Comparison of ENCODE assay signal across 8 cellular contexts in genomic region chr19:4539697-4540581, GRCh38. TPM values are rescaled to one million over a fixed set of nuclear protein-coding genes. Genes with fewer than 3 reads are reported as not detected.
A peak's percentile ranks its signal among the peaks of the same experiment; 100 is the strongest.
DNase-seq lines count a peak whose midpoint lies in the region; ATAC-seq, FAIRE-seq and TF ChIP-seq lines count a peak whose summit lies in the region.

Gene LRG1, minus strand, starts transcription at chr19:4540036. Its CDS starts 23 bp downstream, at chr19:4540013.

- POLR2A ChIA-PET in K562 (lab: Yijun Ruan, JAX), result interaction anchor here (0.6 to 1.0 kb wide), 6 partner anchors 8 to 317 kb away, joined by 3 to 4 read pairs (median 3); partner anchors contain the start of genes CHAF1A and PLIN4

- no peak for TF ChIP-seq RAD21 in K562 (CRISPR knock-in tag; conservative IDR thresholded peaks at IDR 0.05 in 1 of 2, IDR thresholded peaks at IDR 0.05 in 1 of 2)

- no peak for TF ChIP-seq CTCF in DOHH2 (IDR thresholded peaks at IDR 0.05; ENCODE audit: low read depth, low read length, poor library complexity, severe bottlenecking)
- no peak for TF ChIP-seq CTCF in K562 (IDR thresholded peaks at IDR 0.05 in 2 of 3, conservative IDR thresholded peaks at IDR 0.05 in 1 of 3; ENCODE audit: insufficient read depth in 2 of 3, low read depth in 1 of 3, low read length in 3 of 3)
- no peak for TF ChIP-seq CTCF in WERI-Rb-1 (IDR thresholded peaks at IDR 0.05; ENCODE audit: low read depth, low read length)

- H4K20me1 ChIP-seq in DOHH2 (ENCODE audit: control insufficient read depth, insufficient read depth, low read depth, low read length), result no peaks in the 10 kb centered on the region
- no peaks in the 10 kb centered on the region for H4K20me1 ChIP-seq in K562 (replicated peaks; ENCODE audit: control insufficient read depth, insufficient read depth, low read length)

- H3K79me2 ChIP-seq in DOHH2 (ENCODE audit: control insufficient read depth, low read length) (no peaks in the 10 kb centered on the region), K562 (ENCODE audit: control insufficient read depth, insufficient read depth, low read length) (peaks cover 33% of the 10 kb centered on the region; the same call in 2 of the 3 replicates)

- peak; percentile 92 for DNase-seq in HuH-7.5 (ENCODE audit: low spot score)
- peak; percentile 88 to 91 (median 90) for DNase-seq in K562 (ENCODE audit: extremely low read depth in 1 of 4, low spot score in 3 of 4)
- DNase-seq in hypothalamus (lab: John Stamatoyannopoulos, UW), result no peak
- no peak for DNase-seq in MG63
- no peak for DNase-seq in WERI-Rb-1

- H3K9ac ChIP-seq in K562 (ENCODE audit: insufficient read depth in 1 of 2, low read depth in 2 of 2, low read length in 2 of 2) (peak within 1 kb of the TSS; percentile 72 to 90), mucosa of stomach (ENCODE audit: low read length) (peak within 1 kb of the TSS; percentile 76)

- CTCF ChIA-PET in K562 (lab: Yijun Ruan, JAX; ENCODE audit: low intra/inter-chr PET ratio), result no interaction called here

- H3K4me2 ChIP-seq in DOHH2 (ENCODE audit: low read length), result peak within 1 kb of the TSS; percentile 38
- H3K4me2 ChIP-seq in K562 (ENCODE audit: insufficient read depth, low read length), result peak within 1 kb of the TSS; percentile 92

- H3K4me3 ChIP-seq in DOHH2 (ENCODE audit: low read length) (peak within 1 kb of the TSS; percentile 37), K562 (peak within 1 kb of the TSS; percentile 48), mucosa of stomach (ENCODE audit: low read length) (peak within 1 kb of the TSS; percentile 81), MG63 (no peak within 1 kb of the TSS), WERI-Rb-1 (ENCODE audit: low read depth, low read length) (no peak within 1 kb of the TSS)

- BruUV-seq in K562 (replicated peaks; lab: Mats Ljungman, UMichigan), result TSS peak; percentile 62

- no peaks in the 10 kb centered on the region for H3F3A ChIP-seq in DOHH2 (ENCODE audit: control insufficient read depth, insufficient read depth)

- peak; percentile 89 for ATAC-seq in K562
- no peak for ATAC-seq in GM19023 (IDR thresholded peaks at IDR 0.05; ENCODE audit: unreplicated experiment)

- H3K9me1 ChIP-seq in K562 (ENCODE audit: control insufficient read depth, insufficient read depth, low read length), result no peaks in the 10 kb centered on the region

- intact Hi-C loops in K562 (cut with micrococcal nuclease), result no loop called here

- H3K9me3 ChIP-seq in DOHH2 (ENCODE audit: control insufficient read depth, insufficient read depth, low read length), result peaks cover 4% of the 10 kb centered on the region; the same call in 1 of the 2 replicates
- H3K9me3 ChIP-seq in K562 (replicated peaks; ENCODE audit: control insufficient read depth, insufficient read depth, low read depth, low read length), result no peaks in the 10 kb centered on the region
- no peaks in the 10 kb centered on the region for H3K9me3 ChIP-seq in mucosa of stomach (ENCODE audit: control insufficient read depth, low read length)
- H3K9me3 ChIP-seq in MG63, result no peaks in the 10 kb centered on the region
- H3K9me3 ChIP-seq in WERI-Rb-1 (ENCODE audit: severe bottlenecking), result peaks cover 13% of the 10 kb centered on the region

- H3K27me3 ChIP-seq in DOHH2 (ENCODE audit: control insufficient read depth, low read length) (0 out of 2 replicates have a peak, but pooled peaks cover under 1% of the 10 kb centered on the region), K562 (ENCODE audit: control insufficient read depth in 2 of 2, insufficient read depth in 2 of 2, low read length in 2 of 2) (no peaks in the 10 kb centered on the region), mucosa of stomach (ENCODE audit: control insufficient read depth, insufficient read depth, low read length) (peaks cover 4% of the 10 kb centered on the region), MG63 (no peaks in the 10 kb centered on the region), WERI-Rb-1 (ENCODE audit: insufficient read depth, low read depth, severe bottlenecking) (no peaks in the 10 kb centered on the region)

- WGBS in K562 (ENCODE audit: insufficient coverage, low coverage, missing lambda C conversion rate), result 2% methylated on average over 13 of the region's 14 CpGs

- peak; percentile 87 for TF ChIP-seq POLR2A in K562 (conservative IDR thresholded peaks at IDR 0.05)

- H3K4me1 ChIP-seq in DOHH2 (ENCODE audit: control insufficient read depth, low read length), result peaks cover 19% of the 10 kb centered on the region
- H3K4me1 ChIP-seq in K562 (replicated peaks in 1 of 2; ENCODE audit: control insufficient read depth in 2 of 2, insufficient read depth in 2 of 2, low read length in 2 of 2), result peaks cover 14 to 50% of the 10 kb centered on the region in 2 experiments; a peak in 4 of 5 replicates
- H3K4me1 ChIP-seq in mucosa of stomach (ENCODE audit: control insufficient read depth, insufficient read depth, low read length), result peaks cover 27% of the 10 kb centered on the region

- TF ChIP-seq EP300 in K562 (IDR thresholded peaks at IDR 0.05; ENCODE audit: low read length), result peak; percentile 64

- no peaks in the 10 kb centered on the region for H3K36me3 ChIP-seq in DOHH2 (ENCODE audit: control insufficient read depth, low read length)
- H3K36me3 ChIP-seq in K562 (ENCODE audit: control insufficient read depth, insufficient read depth, low read length), result peaks cover 9% of the 10 kb centered on the region; the same call in 1 of the 3 replicates
- no peaks in the 10 kb centered on the region for H3K36me3 ChIP-seq in mucosa of stomach (ENCODE audit: control insufficient read depth, insufficient read depth, low read length)
- H3K36me3 ChIP-seq in MG63, result no peaks in the 10 kb centered on the region
- H3K36me3 ChIP-seq in WERI-Rb-1, result peaks cover 4% of the 10 kb centered on the region; the same call in 1 of the 2 replicates

- H3K9me2 ChIP-seq in DOHH2 (replicated peaks; ENCODE audit: control insufficient read depth, low read length), result no peaks in the 10 kb centered on the region

- peak; percentile 100 for FAIRE-seq in K562 (lab: Jason Lieb, UNC)

- in situ Hi-C loops in K562 (cut with MboI), result no loop called here

- peak within 1 kb of the TSS; percentile 94 for H2AFZ ChIP-seq in K562 (ENCODE audit: low read depth, low read length)

- no peak within 1 kb of the TSS for H3K27ac ChIP-seq in DOHH2 (ENCODE audit: low read depth, low read length)
- peak within 1 kb of the TSS; percentile 82 for H3K27ac ChIP-seq in K562 (ENCODE audit: extremely low read depth, low read depth, low read length)
- no peak within 1 kb of the TSS for H3K27ac ChIP-seq in WERI-Rb-1

TF ChIP-seq in K562, 482 proteins besides CTCF, POLR2A, EP300 and RAD21 (continues in another document):
- TF ChIP-seq CEBPG (CRISPR knock-in tag; IDR thresholded peaks at IDR 0.05) (no peak), CEBPG (tag; conservative IDR thresholded peaks at IDR 0.05 in 1 of 2, IDR thresholded peaks at IDR 0.05 in 1 of 2) (peak; percentile 37 to 68; a peak in 3 of 4 replicates), E2F8 (IDR thresholded peaks at IDR 0.05; ENCODE audit: low read depth, partially characterized antibody) (peak; percentile 21), ZNF395 (CRISPR knock-in tag; IDR thresholded peaks at IDR 0.05) (peak; percentile 64; the same call in 1 of the 2 replicates)

RNA-seq across cellular contexts. Expression of gene LRG1, which starts in this region (rescaled TPM):
- 5.0 and 14.6 TPM in 2 replicates for total RNA-seq in K562 (2011; cell fraction: chromatin; rRNA removed; ENCODE audit: low replicate concordance)
- 18.2 and 23.3 TPM in 2 replicates for total RNA-seq in K562 (2011; cell fraction: nucleolus; rRNA removed)
- total RNA-seq in K562 (2011; cell fraction: nucleoplasm; rRNA removed), result 12.4 and 14.4 TPM in 2 replicates
- total RNA-seq in K562 (2014; rRNA removed) (8.4 and 10.6 TPM in 2 replicates), K562 (2014; rRNA removed; fragmentation: Illumina TruSeq; extraction: Trizol) (3.8 and 4.6 TPM in 2 replicates), K562 (2015; rRNA removed; fragmentation: Illumina TruSeq; extraction: Trizol) (9.4 and 9.5 TPM in 2 replicates), K562 (2021) (11.5 and 11.7 TPM in 2 replicates)
- polyA plus RNA-seq in K562 (2011; rRNA removed) (10.9 and 11.9 TPM in 2 replicates), K562 (2014; fragmentation: Illumina TruSeq; extraction: Trizol) (8.7 and 12.6 TPM in 2 replicates), K562 (2014; fragmentation: Nextera tagmentation; extraction: Ambion mirVana) (1 to 10 TPM; 1.5 to 5.1 TPM), K562 (2014; rRNA removed) (11.9 and 12.3 TPM in 2 replicates)
- 15.4 and 23.9 TPM in 2 replicates for polyA plus RNA-seq in K562 (2011; cell fraction: cytosol; rRNA removed)
- polyA plus RNA-seq in K562 (2011; cell fraction: nucleus; rRNA removed), result 2.7 and 3.4 TPM in 2 replicates
- 9.0 and 20.7 TPM in 2 replicates for polyA plus RNA-seq in K562 (2012)
- 3.2 and 3.6 TPM in 2 replicates for polyA minus RNA-seq in K562 (2011; rRNA and poly(A)+ RNA removed)
- 6.2 and 7.6 TPM in 2 replicates for polyA minus RNA-seq in K562 (2011; cell fraction: cytosol; rRNA and poly(A)+ RNA removed)
- 1.2 and 2.6 TPM in 2 replicates for polyA minus RNA-seq in K562 (2011; cell fraction: nucleus; rRNA and poly(A)+ RNA removed)
- not detected in 2 replicates for total RNA-seq in MG63 (2014; rRNA removed; shearing (Covaris generic); ENCODE audit: low replicate concordance)

Comparison
In these comparisons a context has a peak if more than half of its experiments do, and no peak if none do; other contexts are left out.
1. H3K4me3 ChIP-seq: peak in DOHH2 (single experiment), K562 (single experiment) and mucosa of stomach (single experiment); none in MG63 (single experiment) and WERI-Rb-1 (single experiment).
2. DNase-seq: peak in HuH-7.5 (single experiment) and K562 (4 of 4); none in hypothalamus (0 of 51), MG63 (single experiment) and WERI-Rb-1 (single experiment).